24 cellular contexts compared by ENCODE assay signal in genomic region chr10:106894675-106895074, GRCh38.
"Had no signal": no experiment of that assay in that cellular context is flagged by ENCODE, and none has a peak within 500 bp of the region (broad histone marks: within the 10 kb centered on the region; RNA-seq: fewer than 3 reads in every experiment).

No MANE protein-coding gene starts in this region.

- DNase-seq: activated CD4-positive, alpha-beta T cell treated with anti-CD3 and anti-CD28 coated beads, Interleukin-2, amount 50 U/mL, for 1 hour; activated CD4-positive, CD25-positive, alpha-beta regulatory T cell treated with anti-CD3 and anti-CD28 coated beads, Interleukin-2, amount 50 U/mL, for 72 hours; activated CD8-positive, alpha-beta T cell treated with anti-CD3 and anti-CD28 coated beads, Interleukin-2, amount 10 ng/mL, durations not matched to agents 7 days and 5 days; activated gamma-delta T cell treated with Interleukin-2 at 50 U/mL for 16 hours; activated T-cell treated with anti-CD3 and anti-CD28 coated beads, Interleukin-2, amount 50 U/mL, for 1 hour; cerebellar nuclear complex; cortex of kidney; foreskin fibroblast; hippocampal formation; islet precursor cell; left colon; naive thymus-derived CD8-positive, alpha-beta T cell; stimulated activated CD4-positive, alpha-beta T cell treated with anti-CD3 and anti-CD28 coated beads, Interleukin-4, amount 100 ng/mL, for 4 hours; stimulated activated naive CD8-positive, alpha-beta T cell treated with anti-CD3 and anti-CD28 coated beads, Interleukin-15, Interleukin-2, amounts not matched to agents 100 U/mL and 50 U/mL, for 24 hours; substantia nigra; T-helper 1 cell; trophoblast cell; WERI-Rb-1 had no signal

- H3K27me3 ChIP-seq: ascending aorta, neural progenitor cell, vagina had no signal

- H3K4me3 ChIP-seq: ascending aorta, lung, neural progenitor cell, vagina had no signal

- H3K4me1 ChIP-seq: ascending aorta had no signal

- ATAC-seq: activated CD8-positive, alpha-beta T cell treated with anti-CD3 and anti-CD28 coated beads, Interleukin-2, amount 10 ng/mL, durations not matched to agents 7 days and 5 days; left colon; naive thymus-derived CD8-positive, alpha-beta T cell; stimulated activated naive CD8-positive, alpha-beta T cell treated with anti-CD3 and anti-CD28 coated beads, Interleukin-15, Interleukin-2, amounts not matched to agents 100 U/mL and 50 U/mL, for 24 hours had no signal

- H3K27ac ChIP-seq: ascending aorta, epithelial cell of prostate, neural progenitor cell, vagina, WERI-Rb-1 had no signal

- H3K9me3 ChIP-seq: ascending aorta, vagina had no signal

- FAIRE-seq: TTC549 had no signal

- H3K36me3 ChIP-seq: ascending aorta, neural progenitor cell, vagina, WERI-Rb-1 had no signal
